ENCODE assay signal across 8 cellular contexts in the genomic region with DNA sequence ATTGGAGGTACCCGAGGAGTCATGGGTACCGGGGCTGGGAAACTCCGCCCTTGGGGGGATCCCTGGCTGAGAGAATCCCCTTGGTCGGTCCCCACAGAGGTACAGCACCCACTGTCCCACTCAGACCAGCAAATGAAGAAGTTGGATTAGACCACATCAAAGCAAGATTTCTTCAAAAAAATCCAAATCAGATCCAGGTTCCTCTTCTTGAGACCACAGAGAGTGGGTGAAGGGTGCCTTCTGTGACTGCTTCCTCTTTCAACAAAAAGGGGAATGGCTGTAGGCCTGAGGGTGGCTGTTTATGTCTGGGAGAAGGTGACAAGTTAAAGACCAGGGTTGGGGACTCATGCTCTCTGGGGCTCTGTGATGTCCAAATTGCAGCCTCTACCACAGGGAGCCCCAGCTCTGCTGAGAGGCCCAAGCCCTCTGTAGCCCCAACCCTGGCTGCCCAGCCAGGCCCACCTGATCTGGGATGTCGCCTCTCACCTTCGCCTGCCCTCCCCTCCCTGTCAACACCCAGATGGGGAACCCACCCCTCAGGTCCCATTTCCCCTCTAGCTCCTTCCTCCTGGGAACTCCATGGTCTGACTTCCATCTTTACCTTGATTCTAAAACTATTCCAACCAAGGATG. TPM values are rescaled to one million over a fixed set of nuclear protein-coding genes. Genes with fewer than 3 reads are reported as not detected.
DNase-seq lines count a peak whose midpoint lies in the region; ATAC-seq and TF ChIP-seq lines count a peak whose summit lies in the region.

No MANE protein-coding gene starts in this region.

- H3K9me3 ChIP-seq in neutrophil (no peaks in the 10 kb centered on the region), MG63 (no peaks in the 10 kb centered on the region)

- DNase-seq in NB4 (ENCODE audit: low read depth), result peak; percentile 88
- no peak for DNase-seq in NCI-H2107 (lab: John Stamatoyannopoulos, UW)
- no peak for DNase-seq in NCI-H187 treated with DMSO at 0.1 percent for 48 hours (lab: John Stamatoyannopoulos, UW)
- no peak for DNase-seq in MG63
- no peak for DNase-seq in NCI-H2029 (lab: John Stamatoyannopoulos, UW)

- H3K4me1 ChIP-seq in neutrophil (ENCODE audit: control insufficient read depth in 1 of 2, insufficient read depth in 1 of 2, low read depth in 1 of 2, low read length in 1 of 2), result peaks cover 38 to 45% of the 10 kb centered on the region in 2 experiments

- no peak for TF ChIP-seq CTCF in NB4 (IDR thresholded peaks at IDR 0.05; ENCODE audit: low read depth, low read length)
- no peak for TF ChIP-seq CTCF in neutrophil (IDR thresholded peaks at IDR 0.05)

- ATAC-seq in GM18873 (IDR thresholded peaks at IDR 0.05; ENCODE audit: low FRiP score, unreplicated experiment), result peak; percentile 57
- peak; percentile 87 for ATAC-seq in HG02759 (IDR thresholded peaks at IDR 0.05; ENCODE audit: unreplicated experiment)

- peak overlapping the region; percentile 97 for H3K27ac ChIP-seq in neutrophil

- peaks cover 30% of the 10 kb centered on the region for H3K27me3 ChIP-seq in neutrophil
- H3K27me3 ChIP-seq in MG63, result no peaks in the 10 kb centered on the region

- H3K4me3 ChIP-seq in NB4 (ENCODE audit: low read depth, low read length), result no peak overlapping the region
- H3K4me3 ChIP-seq in neutrophil (ENCODE audit: low read depth in 1 of 2, low read length in 1 of 2), result peak overlapping the region; percentile 12 to 37
- H3K4me3 ChIP-seq in MG63, result no peak overlapping the region

- H3K36me3 ChIP-seq in neutrophil (no peaks in the 10 kb centered on the region), MG63 (no peaks in the 10 kb centered on the region)

- TF ChIP-seq POLR2A in NB4 (IDR thresholded peaks at IDR 0.05; ENCODE audit: extremely low read depth, insufficient read length), result no peak

RNA-seq across cellular contexts. Expression of a gene that starts 50.9 kb away (rescaled TPM):
- 9.3 and 30.2 TPM in 2 replicates for total RNA-seq in MG63 (2014; rRNA removed; shearing (Covaris generic); ENCODE audit: low replicate concordance)

Comparison
In these comparisons a context has a peak if more than half of its experiments do, and no peak if none do; other contexts are left out.
1. H3K4me3 ChIP-seq: peak in neutrophil (2 of 2); none in NB4 (single experiment) and MG63 (single experiment).